Comparison of ENCODE assay signal across 16 cellular contexts in the genomic region with DNA sequence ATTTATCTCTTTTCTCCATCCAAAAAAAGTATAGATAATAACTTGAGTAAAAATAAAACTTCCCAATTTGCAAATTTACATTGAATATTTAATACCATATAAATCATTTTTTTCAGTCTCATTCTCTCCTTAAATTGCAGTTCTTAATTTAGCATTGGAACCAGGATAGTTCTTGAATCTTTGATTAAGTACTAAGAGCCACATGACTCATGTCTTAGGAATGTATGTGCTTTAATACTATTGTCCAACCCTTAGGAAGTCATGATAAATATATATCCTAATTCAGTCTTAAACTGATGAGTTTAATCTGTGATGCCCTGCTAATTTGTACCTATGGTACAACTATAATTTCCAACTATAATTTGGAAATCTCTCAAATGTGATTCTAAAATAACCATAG.
DNase-seq lines count a peak whose midpoint lies in the region; TF ChIP-seq lines count a peak whose summit lies in the region.
"Had no signal": no experiment of that assay in that cellular context is flagged by ENCODE, and none has a peak within 500 bp of the region (broad histone marks: within the 10 kb centered on the region; RNA-seq: fewer than 3 reads in every experiment).

No MANE protein-coding gene starts in this region.

- TF ChIP-seq CTCF in OCI-LY3 (IDR thresholded peaks at IDR 0.05; ENCODE audit: low read depth, low read length): no peak
- no peak for TF ChIP-seq CTCF in astrocyte of the spinal cord (IDR thresholded peaks at IDR 0.05; ENCODE audit: low read depth, low read length)

- no peaks in the 10 kb centered on the region for H3K9me3 ChIP-seq in OCI-LY3 (ENCODE audit: insufficient read depth, low read length)
- H3K9me3 ChIP-seq: SJCRH30 had no signal

- no peaks in the 10 kb centered on the region for H4K20me1 ChIP-seq in OCI-LY3 (ENCODE audit: insufficient read depth, low read length)

- H3K27me3 ChIP-seq in OCI-LY3 (ENCODE audit: low read depth, low read length): peaks cover 28% of the 10 kb centered on the region
- H3K27me3 ChIP-seq: cardiac muscle cell, SJCRH30 had no signal

- H3K4me2 ChIP-seq in OCI-LY3 (ENCODE audit: low read length): peak overlapping the region; percentile 16; the same call in 1 of the 2 replicates

- H3K9ac ChIP-seq in OCI-LY3 (ENCODE audit: low read length): no peak overlapping the region

- peak; percentile 54 for DNase-seq in astrocyte of the spinal cord (ENCODE audit: low read depth, low spot score)
- DNase-seq in foreskin melanocyte: peak; percentile 23
- no peak for DNase-seq in NCI-H2029 treated with DMSO at 0.1 percent for 48 hours (lab: John Stamatoyannopoulos, UW)
- no peak for DNase-seq in ureter (ENCODE audit: low spot score)
- no peak for DNase-seq in SIG-M5 treated with dmso at 0.1 percent for 504 hours (lab: John Stamatoyannopoulos, UW; ENCODE audit: unreplicated experiment)
- DNase-seq in DMS153 treated with DMSO at 0.1 percent for 48 hours (lab: John Stamatoyannopoulos, UW; ENCODE audit: unreplicated experiment): no peak
- DNase-seq: activated CD4-positive, alpha-beta T cell treated with anti-CD3 and anti-CD28 coated beads, Interleukin-2, amount 10 ng/mL, durations not matched to agents 7 days and 5 days; activated naive CD8-positive, alpha-beta T cell treated with anti-CD3 and anti-CD28 coated beads for 36 hours; dermis blood vessel endothelial cell; midbrain; NCI-H1436; SJCRH30; stimulated activated naive CD4-positive, alpha-beta T cell treated with Interleukin-2 at 50 U/mL for 16 hours had no signal

- H2AFZ ChIP-seq in OCI-LY3 (ENCODE audit: low read depth, low read length): no peak overlapping the region

- H3K27ac ChIP-seq in OCI-LY3 (ENCODE audit: low read length): no peak overlapping the region
- H3K27ac ChIP-seq: cardiac muscle cell, epithelial cell of prostate, SJCRH30 had no signal

- H3K4me3 ChIP-seq in OCI-LY3 (ENCODE audit: low read length): no peak overlapping the region
- H3K4me3 ChIP-seq in astrocyte of the spinal cord (ENCODE audit: low read depth, low read length): no peak overlapping the region
- H3K4me3 ChIP-seq: cardiac muscle cell, SJCRH30 had no signal

- H3K79me2 ChIP-seq in OCI-LY3 (ENCODE audit: low read length): no peaks in the 10 kb centered on the region

- peaks cover 9% of the 10 kb centered on the region for H3K4me1 ChIP-seq in OCI-LY3 (ENCODE audit: low read length)

- no peaks in the 10 kb centered on the region for H3K36me3 ChIP-seq in OCI-LY3 (replicated peaks; ENCODE audit: low read depth, low read length)
- H3K36me3 ChIP-seq: cardiac muscle cell, SJCRH30 had no signal

- in situ Hi-C loops in astrocyte of the spinal cord (cut with HindIII; ENCODE audit: low sequenced_read_pairs): no loop called here

Comparison
In these comparisons a context has a peak if more than half of its experiments do, and no peak if none do; other contexts are left out.
1. DNase-seq: peak in astrocyte of the spinal cord (single experiment) and foreskin melanocyte (single experiment); none in NCI-H2029 treated with DMSO at 0.1 percent for 48 hours (single experiment), ureter (single experiment), SIG-M5 treated with dmso at 0.1 percent for 504 hours (single experiment) and DMS153 treated with DMSO at 0.1 percent for 48 hours (single experiment).